Comparison of ENCODE assay signal across 24 cellular contexts in the genomic region with DNA sequence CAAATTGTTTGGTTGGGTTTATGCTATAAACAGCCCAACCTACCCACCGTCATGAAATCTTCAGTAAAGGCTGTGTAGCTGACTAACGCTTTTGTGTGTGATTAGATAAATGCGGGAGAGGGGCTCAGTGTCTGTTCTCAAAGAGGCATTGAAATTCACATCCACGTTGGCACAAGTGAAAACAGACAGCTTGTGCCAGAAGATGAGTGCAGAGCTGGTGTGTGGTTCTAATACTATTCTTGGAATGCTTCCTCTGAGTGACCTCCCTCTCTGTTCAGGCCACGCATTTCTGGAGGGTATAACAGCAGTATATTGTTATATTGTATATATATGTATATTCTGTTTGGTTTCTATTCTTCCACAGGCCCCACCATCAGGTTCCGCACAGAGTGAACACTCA.
DNase-seq lines count a peak whose midpoint lies in the region; FAIRE-seq and TF ChIP-seq lines count a peak whose summit lies in the region.
"Had no signal": no experiment of that assay in that cellular context is flagged by ENCODE, and none has a peak within 500 bp of the region (broad histone marks: within the 10 kb centered on the region; RNA-seq: fewer than 3 reads in every experiment).

No MANE protein-coding gene starts in this region.

- no peaks in the 10 kb centered on the region for H3K27me3 ChIP-seq in astrocyte (ENCODE audit: insufficient read depth, low read length)
- H3K27me3 ChIP-seq: BLaER1 had no signal

- H3K4me3 ChIP-seq in astrocyte (ENCODE audit: insufficient read depth, low read depth, low read length): no peak overlapping the region
- H3K4me3 ChIP-seq: A549, BLaER1, HAP-1 had no signal

- DNase-seq in Ammon's horn (ENCODE audit: low spot score) (peak; percentile 17), astrocyte (ENCODE audit: low read depth) (no peak), foreskin melanocyte (peak; percentile 88), superior temporal gyrus (ENCODE audit: extremely low spot score) (peak; percentile 25), nephron progenitor cell (no peak), nucleus accumbens (lab: John Stamatoyannopoulos, UW) (no peak)
- no peak for DNase-seq in stimulated activated CD4-positive, alpha-beta T cell treated with anti-CD3 and anti-CD28 coated beads, Interleukin-4, amount 100 ng/mL, for 24 hours
- DNase-seq: 8988T; ACHN; Caco-2; CD4-positive, CD25-positive, alpha-beta regulatory T cell; CD8-positive, alpha-beta T cell; DMS153; DND-41; GOT3; HFFc6 had no signal

- H3K4me1 Mint-ChIP-seq in astrocyte (ENCODE audit: low read depth, unreplicated experiment) (peaks cover 5% of the 10 kb centered on the region), nephron progenitor cell (no peaks in the 10 kb centered on the region)
- H3K4me1 Mint-ChIP-seq: B cell; CD4-positive, CD25-positive, alpha-beta regulatory T cell had no signal

- no peaks in the 10 kb centered on the region for H3K79me2 ChIP-seq in astrocyte (ENCODE audit: insufficient read depth, low read length)

- H3K4me3 Mint-ChIP-seq in astrocyte (ENCODE audit: unreplicated experiment) (no peak overlapping the region), nephron progenitor cell (no peak overlapping the region)
- H3K4me3 Mint-ChIP-seq: B cell; CD4-positive, CD25-positive, alpha-beta regulatory T cell; CD8-positive, alpha-beta T cell; HFFc6 had no signal

- no peak for FAIRE-seq in astrocyte (lab: Jason Lieb, UNC)
- FAIRE-seq: A549, G401.6, GM12892, H54 had no signal

- H3K27me3 Mint-ChIP-seq in astrocyte (ENCODE audit: low read depth, unreplicated experiment) (peaks cover 5% of the 10 kb centered on the region), nephron progenitor cell (ENCODE audit: low read depth, poor library complexity) (peaks cover 37% of the 10 kb centered on the region)

- H2AFZ ChIP-seq in astrocyte (ENCODE audit: low read depth, low read length): no peak overlapping the region

- no peak overlapping the region for H3K9ac ChIP-seq in astrocyte (ENCODE audit: low read length)
- H3K9ac ChIP-seq: BLaER1 had no signal

- H3K9me3 Mint-ChIP-seq in astrocyte (ENCODE audit: unreplicated experiment): no peaks in the 10 kb centered on the region
- H3K9me3 Mint-ChIP-seq in nephron progenitor cell: no peaks in the 10 kb centered on the region
- H3K9me3 Mint-ChIP-seq: CD8-positive, alpha-beta T cell had no signal

- H3K27ac Mint-ChIP-seq in astrocyte (ENCODE audit: unreplicated experiment) (peak overlapping the region; percentile 15), nephron progenitor cell (no peak overlapping the region)
- H3K27ac Mint-ChIP-seq: B cell; CD4-positive, CD25-positive, alpha-beta regulatory T cell; CD8-positive, alpha-beta T cell; HFFc6 had no signal

- H3K4me1 ChIP-seq in astrocyte (ENCODE audit: insufficient read depth, low read length): no peaks in the 10 kb centered on the region
- H3K4me1 ChIP-seq: A549, BLaER1, Caco-2, HAP-1 had no signal

- H4K20me1 ChIP-seq in astrocyte (ENCODE audit: insufficient read depth, low read length): no peaks in the 10 kb centered on the region
- H4K20me1 ChIP-seq: BLaER1 had no signal

- no peak for TF ChIP-seq CTCF in astrocyte (IDR thresholded peaks at IDR 0.05; ENCODE audit: insufficient read depth, low read depth, low read length)
- no peak for TF ChIP-seq CTCF in nephron progenitor cell (IDR thresholded peaks at IDR 0.05)

- H3K4me2 ChIP-seq in astrocyte (ENCODE audit: low read length): no peak overlapping the region
- H3K4me2 ChIP-seq: A549, BLaER1 had no signal

- H3K36me3 Mint-ChIP-seq in astrocyte (ENCODE audit: low read depth, unreplicated experiment) (no peaks in the 10 kb centered on the region), nephron progenitor cell (ENCODE audit: low read depth) (no peaks in the 10 kb centered on the region)
- H3K36me3 Mint-ChIP-seq: CD4-positive, CD25-positive, alpha-beta regulatory T cell; CD8-positive, alpha-beta T cell had no signal

- H3K36me3 ChIP-seq in astrocyte (ENCODE audit: insufficient read depth, low read length): no peaks in the 10 kb centered on the region
- H3K36me3 ChIP-seq: HAP-1 had no signal

- H3K27ac ChIP-seq in astrocyte (ENCODE audit: low read depth, low read length): no peak overlapping the region
- H3K27ac ChIP-seq: A549, BLaER1, C4-2B had no signal

- H3K9me3 ChIP-seq in astrocyte (ENCODE audit: insufficient read depth, low read depth, low read length): no peaks in the 10 kb centered on the region
- H3K9me3 ChIP-seq: A549, BLaER1, Caco-2, HAP-1 had no signal

Comparison
In these comparisons a context has a peak if more than half of its experiments do, and no peak if none do; other contexts are left out.
1. DNase-seq: peak in Ammon's horn (single experiment), foreskin melanocyte (single experiment) and superior temporal gyrus (single experiment); none in astrocyte (single experiment), nephron progenitor cell (single experiment), nucleus accumbens (0 of 56) and stimulated activated CD4-positive, alpha-beta T cell treated with anti-CD3 and anti-CD28 coated beads, Interleukin-4, amount 100 ng/mL, for 24 hours (single experiment).